In the genomic region with DNA sequence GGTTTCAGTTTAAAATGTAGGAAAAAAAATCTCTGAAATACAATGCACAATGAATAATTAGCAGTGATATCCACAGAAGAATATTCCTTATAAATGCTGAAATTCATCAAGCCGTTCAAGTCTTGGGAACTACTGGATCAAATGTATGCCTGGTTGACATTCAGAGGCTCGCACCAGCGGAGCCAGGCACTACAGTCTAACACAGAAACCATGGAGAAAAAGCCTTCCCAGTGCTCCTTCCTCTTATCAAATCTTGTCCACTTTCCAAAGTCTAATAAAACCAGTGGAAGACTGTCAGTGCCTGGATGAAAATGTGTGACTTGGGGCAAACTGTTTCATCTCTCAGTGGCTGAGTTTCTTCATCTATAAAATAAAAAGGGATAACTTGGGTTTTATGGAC, we compare ENCODE assay signal across 1 cellular context.
TF ChIP-seq lines count a peak whose summit lies in the region.

No MANE protein-coding gene starts in this region.

TF ChIP-seq in SK-N-SH treated with all-trans-retinoic acid at 6 μM for 48 hours, 23 proteins besides CTCF, POLR2A, EP300 and RAD21:
- TF ChIP-seq, protein P1, sequence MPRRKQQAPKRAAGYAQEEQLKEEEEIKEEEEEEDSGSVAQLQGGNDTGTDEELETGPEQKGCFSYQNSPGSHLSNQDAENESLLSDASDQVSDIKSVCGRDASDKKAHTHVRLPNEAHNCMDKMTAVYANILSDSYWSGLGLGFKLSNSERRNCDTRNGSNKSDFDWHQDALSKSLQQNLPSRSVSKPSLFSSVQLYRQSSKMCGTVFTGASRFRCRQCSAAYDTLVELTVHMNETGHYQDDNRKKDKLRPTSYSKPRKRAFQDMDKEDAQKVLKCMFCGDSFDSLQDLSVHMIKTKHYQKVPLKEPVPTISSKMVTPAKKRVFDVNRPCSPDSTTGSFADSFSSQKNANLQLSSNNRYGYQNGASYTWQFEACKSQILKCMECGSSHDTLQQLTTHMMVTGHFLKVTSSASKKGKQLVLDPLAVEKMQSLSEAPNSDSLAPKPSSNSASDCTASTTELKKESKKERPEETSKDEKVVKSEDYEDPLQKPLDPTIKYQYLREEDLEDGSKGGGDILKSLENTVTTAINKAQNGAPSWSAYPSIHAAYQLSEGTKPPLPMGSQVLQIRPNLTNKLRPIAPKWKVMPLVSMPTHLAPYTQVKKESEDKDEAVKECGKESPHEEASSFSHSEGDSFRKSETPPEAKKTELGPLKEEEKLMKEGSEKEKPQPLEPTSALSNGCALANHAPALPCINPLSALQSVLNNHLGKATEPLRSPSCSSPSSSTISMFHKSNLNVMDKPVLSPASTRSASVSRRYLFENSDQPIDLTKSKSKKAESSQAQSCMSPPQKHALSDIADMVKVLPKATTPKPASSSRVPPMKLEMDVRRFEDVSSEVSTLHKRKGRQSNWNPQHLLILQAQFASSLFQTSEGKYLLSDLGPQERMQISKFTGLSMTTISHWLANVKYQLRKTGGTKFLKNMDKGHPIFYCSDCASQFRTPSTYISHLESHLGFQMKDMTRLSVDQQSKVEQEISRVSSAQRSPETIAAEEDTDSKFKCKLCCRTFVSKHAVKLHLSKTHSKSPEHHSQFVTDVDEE (CRISPR knock-in tag; IDR thresholded peaks at IDR 0.05): no peak
- TF ChIP-seq ZFP3 (CRISPR knock-in tag; IDR thresholded peaks at IDR 0.05): no peak
- no peak for TF ChIP-seq OSR1 (CRISPR knock-in tag; IDR thresholded peaks at IDR 0.05)
- TF ChIP-seq PPARA (CRISPR knock-in tag; IDR thresholded peaks at IDR 0.05; ENCODE audit: borderline replicate concordance): no peak
- TF ChIP-seq ISL1 (CRISPR knock-in tag; IDR thresholded peaks at IDR 0.05): no peak
- no peak for TF ChIP-seq ARNTL (CRISPR knock-in tag; IDR thresholded peaks at IDR 0.05; ENCODE audit: borderline replicate concordance, low read depth)
- TF ChIP-seq TOX (CRISPR knock-in tag; IDR thresholded peaks at IDR 0.05; ENCODE audit: borderline replicate concordance): no peak
- TF ChIP-seq POU6F1 (CRISPR knock-in tag; IDR thresholded peaks at IDR 0.05; ENCODE audit: borderline replicate concordance, low read depth): no peak
- no peak for TF ChIP-seq ZC3H10 (CRISPR knock-in tag; IDR thresholded peaks at IDR 0.05)
- no peak for TF ChIP-seq ESRRG (CRISPR knock-in tag; IDR thresholded peaks at IDR 0.05)
- TF ChIP-seq, protein P2, sequence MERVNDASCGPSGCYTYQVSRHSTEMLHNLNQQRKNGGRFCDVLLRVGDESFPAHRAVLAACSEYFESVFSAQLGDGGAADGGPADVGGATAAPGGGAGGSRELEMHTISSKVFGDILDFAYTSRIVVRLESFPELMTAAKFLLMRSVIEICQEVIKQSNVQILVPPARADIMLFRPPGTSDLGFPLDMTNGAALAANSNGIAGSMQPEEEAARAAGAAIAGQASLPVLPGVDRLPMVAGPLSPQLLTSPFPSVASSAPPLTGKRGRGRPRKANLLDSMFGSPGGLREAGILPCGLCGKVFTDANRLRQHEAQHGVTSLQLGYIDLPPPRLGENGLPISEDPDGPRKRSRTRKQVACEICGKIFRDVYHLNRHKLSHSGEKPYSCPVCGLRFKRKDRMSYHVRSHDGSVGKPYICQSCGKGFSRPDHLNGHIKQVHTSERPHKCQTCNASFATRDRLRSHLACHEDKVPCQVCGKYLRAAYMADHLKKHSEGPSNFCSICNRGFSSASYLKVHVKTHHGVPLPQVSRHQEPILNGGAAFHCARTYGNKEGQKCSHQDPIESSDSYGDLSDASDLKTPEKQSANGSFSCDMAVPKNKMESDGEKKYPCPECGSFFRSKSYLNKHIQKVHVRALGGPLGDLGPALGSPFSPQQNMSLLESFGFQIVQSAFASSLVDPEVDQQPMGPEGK (CRISPR knock-in tag; IDR thresholded peaks at IDR 0.05; ENCODE audit: borderline replicate concordance): no peak
- no peak for TF ChIP-seq TCF4 (CRISPR knock-in tag; IDR thresholded peaks at IDR 0.05; ENCODE audit: borderline replicate concordance)
- TF ChIP-seq BACH2 (CRISPR knock-in tag; IDR thresholded peaks at IDR 0.05; ENCODE audit: borderline replicate concordance): no peak
- no peak for TF ChIP-seq RARB (CRISPR knock-in tag; IDR thresholded peaks at IDR 0.05)
- TF ChIP-seq CSRNP3 (CRISPR knock-in tag; IDR thresholded peaks at IDR 0.05): no peak
- no peak for TF ChIP-seq CSDC2 (CRISPR knock-in tag; IDR thresholded peaks at IDR 0.05)
- TF ChIP-seq ZFP30 (CRISPR knock-in tag; IDR thresholded peaks at IDR 0.05): no peak
- TF ChIP-seq ZNF565 (CRISPR knock-in tag; conservative IDR thresholded peaks at IDR 0.05; ENCODE audit: low read depth): no peak
- TF ChIP-seq ZNF70 (CRISPR knock-in tag; IDR thresholded peaks at IDR 0.05): no peak
- no peak for TF ChIP-seq SNAI2 (CRISPR knock-in tag; IDR thresholded peaks at IDR 0.05)
